ENCODE assay signal across 23 cellular contexts in genomic region chr4:3826247-3827172, GRCh38.
"Had no signal": no experiment of that assay in that cellular context is flagged by ENCODE, and none has a peak within 500 bp of the region (broad histone marks: within the 10 kb centered on the region; RNA-seq: fewer than 3 reads in every experiment).

No MANE protein-coding gene starts in this region.

- H3K4me1 Mint-ChIP-seq: activated naive CD4-positive, alpha-beta T cell treated with anti-CD3 and anti-CD28 coated beads, Interleukin-2, amount 10 ng/mL, durations not matched to agents 7 days and 5 days; activated naive CD8-positive, alpha-beta T cell treated with anti-CD3 and anti-CD28 coated beads for 36 hours; T-cell had no signal

- H3K36me3 Mint-ChIP-seq: activated naive CD4-positive, alpha-beta T cell treated with anti-CD3 and anti-CD28 coated beads, Interleukin-2, amount 10 ng/mL, durations not matched to agents 7 days and 5 days; activated naive CD8-positive, alpha-beta T cell treated with anti-CD3 and anti-CD28 coated beads for 36 hours; T-cell had no signal

- H3K27ac Mint-ChIP-seq: activated CD8-positive, alpha-beta T cell treated with anti-CD3 and anti-CD28 coated beads for 36 hours; activated naive CD4-positive, alpha-beta T cell treated with anti-CD3 and anti-CD28 coated beads, Interleukin-2, amount 10 ng/mL, durations not matched to agents 7 days and 5 days; activated naive CD8-positive, alpha-beta T cell treated with anti-CD3 and anti-CD28 coated beads for 36 hours; activated T-cell treated with anti-CD3 and anti-CD28 coated beads, Interleukin-2, amount 50 U/mL, for 72 hours; activated T-helper 2 cell treated with anti-CD3 and anti-CD28 coated beads, Interferon-gamma antibody, Interleukin-2, Interleukin-4, amounts not matched to agents 10 μg/mL and 5 μg/mL and 100 μg/mL, durations not matched to agents 14 hours and 24 hours and 36 hours; T-cell had no signal

- ATAC-seq: activated CD4-positive, CD25-positive, alpha-beta regulatory T cell treated with anti-CD3 and anti-CD28 coated beads, Interleukin-2, amount 50 U/mL, for 24 hours; activated CD8-positive, alpha-beta T cell treated with anti-CD3 and anti-CD28 coated beads for 36 hours; activated T-cell treated with anti-CD3 and anti-CD28 coated beads, Interleukin-2, amount 50 U/mL, for 72 hours; K562; T-cell had no signal

- FAIRE-seq: K562, TTC549 had no signal

- H3K4me2 ChIP-seq: PC-9 had no signal

- H3K4me3 ChIP-seq: K562, PC-9, SK-N-MC had no signal

- H3K9me3 Mint-ChIP-seq: activated CD8-positive, alpha-beta T cell treated with anti-CD3 and anti-CD28 coated beads for 36 hours; activated naive CD4-positive, alpha-beta T cell treated with anti-CD3 and anti-CD28 coated beads, Interleukin-2, amount 10 ng/mL, durations not matched to agents 7 days and 5 days; activated naive CD8-positive, alpha-beta T cell treated with anti-CD3 and anti-CD28 coated beads for 36 hours; activated T-cell treated with anti-CD3 and anti-CD28 coated beads, Interleukin-2, amount 50 U/mL, for 72 hours; activated T-helper 2 cell treated with anti-CD3 and anti-CD28 coated beads, Interferon-gamma antibody, Interleukin-2, Interleukin-4, amounts not matched to agents 10 μg/mL and 5 μg/mL and 100 μg/mL, durations not matched to agents 14 hours and 24 hours and 36 hours; T-cell had no signal

- H3K27me3 Mint-ChIP-seq: activated CD8-positive, alpha-beta T cell treated with anti-CD3 and anti-CD28 coated beads for 36 hours; activated naive CD4-positive, alpha-beta T cell treated with anti-CD3 and anti-CD28 coated beads, Interleukin-2, amount 10 ng/mL, durations not matched to agents 7 days and 5 days; activated naive CD8-positive, alpha-beta T cell treated with anti-CD3 and anti-CD28 coated beads for 36 hours had no signal

- DNase-seq: activated CD4-positive, alpha-beta T cell treated with anti-CD3 and anti-CD28 coated beads for 4 hours; activated CD8-positive, alpha-beta memory T cell treated with anti-CD3 and anti-CD28 coated beads, Interleukin-2, amount 50 U/mL, for 4 hours; activated CD8-positive, alpha-beta T cell treated with anti-CD3 and anti-CD28 coated beads for 36 hours; activated gamma-delta T cell treated with Interleukin-2 at 50 U/mL for 16 hours; activated naive CD4-positive, alpha-beta T cell treated with anti-CD3 and anti-CD28 coated beads, Interleukin-2, amount 10 ng/mL, durations not matched to agents 7 days and 5 days; activated naive CD8-positive, alpha-beta T cell treated with anti-CD3 and anti-CD28 coated beads for 36 hours; activated T-cell treated with anti-CD3 and anti-CD28 coated beads, Interleukin-2, amount 50 U/mL, for 72 hours; Karpas-422; NCI-H1105 treated with DMSO at 0.1 percent for 48 hours; NCI-H1436 treated with DMSO at 0.1 percent for 48 hours; NCI-H187; NCI-H2081; NCI-H524; T-cell; T-helper 2 cell; T1000; WERI-Rb-1 had no signal

- H2AFZ ChIP-seq: PC-9 had no signal

- H3K27ac ChIP-seq: PC-9, SK-N-MC, WERI-Rb-1 had no signal

- H3K4me3 Mint-ChIP-seq: activated CD8-positive, alpha-beta T cell treated with anti-CD3 and anti-CD28 coated beads for 36 hours; activated naive CD4-positive, alpha-beta T cell treated with anti-CD3 and anti-CD28 coated beads, Interleukin-2, amount 10 ng/mL, durations not matched to agents 7 days and 5 days; activated naive CD8-positive, alpha-beta T cell treated with anti-CD3 and anti-CD28 coated beads for 36 hours; activated T-cell treated with anti-CD3 and anti-CD28 coated beads, Interleukin-2, amount 50 U/mL, for 72 hours; T-cell had no signal
